1 cellular context compared by ENCODE assay signal in genomic region chr20:33663161-33664084, GRCh38.
TF ChIP-seq lines count a peak whose summit lies in the region.

No MANE protein-coding gene starts in this region.

TF ChIP-seq in H1, 55 proteins besides CTCF, POLR2A, EP300 and RAD21:
- TF ChIP-seq HDAC6 (IDR thresholded peaks at IDR 0.05; ENCODE audit: low read depth, low read length), result no peak
- no peak for TF ChIP-seq MAFK (IDR thresholded peaks at IDR 0.05; ENCODE audit: low read depth, low read length)
- peak; percentile 77 for TF ChIP-seq PHF8 (conservative IDR thresholded peaks at IDR 0.05; ENCODE audit: low read depth, low read length)
- TF ChIP-seq KDM4A (IDR thresholded peaks at IDR 0.05; ENCODE audit: low read depth, low read length, severe bottlenecking), result peak; percentile 72
- TF ChIP-seq RBBP5 (IDR thresholded peaks at IDR 0.05; ENCODE audit: borderline replicate concordance, low read depth, low read length), result 0 out of 2 replicates have a peak, but pooled peaks have one; percentile 35
- peak; percentile 70 for TF ChIP-seq TAF1 (IDR thresholded peaks at IDR 0.05; ENCODE audit: low read depth, low read length)
- peak; percentile 20; the same call in 1 of the 2 replicates for TF ChIP-seq YY1 (IDR thresholded peaks at IDR 0.05; ENCODE audit: low read depth, low read length)
- peak in 1 of 2 experiments; percentile 42; a peak in 2 of 4 replicates for TF ChIP-seq SIN3A (conservative IDR thresholded peaks at IDR 0.05 in 1 of 2, IDR thresholded peaks at IDR 0.05 in 1 of 2; ENCODE audit: low read depth in 1 of 2, low read length in 2 of 2)
- TF ChIP-seq BRCA1 (IDR thresholded peaks at IDR 0.05; ENCODE audit: low read depth, low read length), result no peak
- TF ChIP-seq, protein P1, sequence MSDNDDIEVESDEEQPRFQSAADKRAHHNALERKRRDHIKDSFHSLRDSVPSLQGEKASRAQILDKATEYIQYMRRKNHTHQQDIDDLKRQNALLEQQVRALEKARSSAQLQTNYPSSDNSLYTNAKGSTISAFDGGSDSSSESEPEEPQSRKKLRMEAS (IDR thresholded peaks at IDR 0.05), result 0 out of 2 replicates have a peak, but pooled peaks have one; percentile 18
- TF ChIP-seq SP4 (IDR thresholded peaks at IDR 0.05; ENCODE audit: low read length), result no peak
- no peak for TF ChIP-seq EZH2 (IDR thresholded peaks at IDR 0.05; ENCODE audit: low read depth, low read length, severe bottlenecking)
- no peak for TF ChIP-seq CREB1 (IDR thresholded peaks at IDR 0.05)
- peak; percentile 69 for TF ChIP-seq ASH2L (IDR thresholded peaks at IDR 0.05; ENCODE audit: low read length)
- TF ChIP-seq TAF7 (optimal IDR thresholded peaks at IDR 0.05; ENCODE audit: borderline replicate concordance, low read depth, low read length), result peak; percentile 49
- peak; percentile 42; the same call in 1 of the 2 replicates for TF ChIP-seq POLR2AphosphoS5 (IDR thresholded peaks at IDR 0.05; ENCODE audit: low read depth, low read length)
- TF ChIP-seq GABPA (IDR thresholded peaks at IDR 0.05; ENCODE audit: borderline replicate concordance, insufficient read depth, low read length), result peak; percentile 89
- TF ChIP-seq GTF2F1 (IDR thresholded peaks at IDR 0.05; ENCODE audit: borderline replicate concordance, low read depth, low read length), result no peak
- TF ChIP-seq, protein P2, sequence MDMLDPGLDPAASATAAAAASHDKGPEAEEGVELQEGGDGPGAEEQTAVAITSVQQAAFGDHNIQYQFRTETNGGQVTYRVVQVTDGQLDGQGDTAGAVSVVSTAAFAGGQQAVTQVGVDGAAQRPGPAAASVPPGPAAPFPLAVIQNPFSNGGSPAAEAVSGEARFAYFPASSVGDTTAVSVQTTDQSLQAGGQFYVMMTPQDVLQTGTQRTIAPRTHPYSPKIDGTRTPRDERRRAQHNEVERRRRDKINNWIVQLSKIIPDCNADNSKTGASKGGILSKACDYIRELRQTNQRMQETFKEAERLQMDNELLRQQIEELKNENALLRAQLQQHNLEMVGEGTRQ (IDR thresholded peaks at IDR 0.05; ENCODE audit: low read length), result no peak
- peak; percentile 42; the same call in 1 of the 2 replicates for TF ChIP-seq TBP (IDR thresholded peaks at IDR 0.05; ENCODE audit: low read depth, low read length)
TF ChIP-seq in H1: peak in this region for 12.
